31 cellular contexts compared by ENCODE assay signal in genomic region chrX:68735266-68735665, GRCh38.
A peak's percentile ranks its signal among the peaks of the same experiment; 100 is the strongest.
DNase-seq lines count a peak whose midpoint lies in the region; ATAC-seq and TF ChIP-seq lines count a peak whose summit lies in the region.
"Had no signal": no experiment of that assay in that cellular context is flagged by ENCODE, and none has a peak within 500 bp of the region (broad histone marks: within the 10 kb centered on the region; RNA-seq: fewer than 3 reads in every experiment).

No MANE protein-coding gene starts in this region.

- no peak for TF ChIP-seq RAD21 in IMR-90 (IDR thresholded peaks at IDR 0.05; ENCODE audit: low read length)

- H2BK15ac ChIP-seq in IMR-90 (ENCODE audit: low read depth, low read length): no peak overlapping the region

- no peak overlapping the region for H4K8ac ChIP-seq in IMR-90 (ENCODE audit: low read depth in 2 of 2, low read length in 2 of 2)

- no peak overlapping the region for H3K4ac ChIP-seq in IMR-90 (ENCODE audit: low read depth, low read length)

- in situ Hi-C loops in IMR-90 (cut with MboI; ENCODE audit: low sequenced_read_pairs): no loop called here

- H3K36me3 ChIP-seq in IMR-90 (ENCODE audit: control insufficient read depth, insufficient read depth, low read length): no peaks in the 10 kb centered on the region
- H3K36me3 ChIP-seq: BE2C; BLaER1; BLaER1 treated with 17β-estradiol and CSF1 and Interleukin-3, amounts not matched to agents 10 nM and 100 nM had no signal

- no peak overlapping the region for H2AK9ac ChIP-seq in IMR-90 (replicated peaks; ENCODE audit: low read depth, low read length, poor library complexity)

- no peak for TF ChIP-seq CTCF in IMR-90 (conservative IDR thresholded peaks at IDR 0.05; ENCODE audit: low read depth, low read length)
- no peak for TF ChIP-seq CTCF in foreskin keratinocyte (conservative IDR thresholded peaks at IDR 0.05)

- no peak overlapping the region for H4K5ac ChIP-seq in IMR-90 (ENCODE audit: low read depth, low read length)

- POLR2A ChIA-PET in IMR-90 (lab: Charles Lee; ENCODE audit: unreplicated experiment): no interaction called here

- H2BK5ac ChIP-seq in IMR-90 (ENCODE audit: low read depth, low read length, poor library complexity, severe bottlenecking): no peak overlapping the region

- H2AK5ac ChIP-seq in IMR-90 (ENCODE audit: low read depth, low read length): no peak overlapping the region

- no peaks in the 10 kb centered on the region for H3K9me3 ChIP-seq in IMR-90 (ENCODE audit: control insufficient read depth, insufficient read depth, low read length)
- H3K9me3 ChIP-seq: A549, BE2C, BLaER1, Caco-2 had no signal

- dilution Hi-C loops in IMR-90 (cut with HindIII; ENCODE audit: low sequenced_read_pairs, unreplicated experiment): no loop called here

- no peak for TF ChIP-seq POLR2A in IMR-90 (IDR thresholded peaks at IDR 0.05; ENCODE audit: low read depth, low read length)

- H3K9me1 ChIP-seq in IMR-90 (ENCODE audit: insufficient read depth, low read length): no peaks in the 10 kb centered on the region

- no peak overlapping the region for H3K4me3 ChIP-seq in IMR-90 (ENCODE audit: insufficient read depth, low read depth, low read length)
- H3K4me3 ChIP-seq: A549; BLaER1; BLaER1 treated with 17β-estradiol and CSF1 and Interleukin-3, amounts not matched to agents 10 nM and 100 nM had no signal

- no peaks in the 10 kb centered on the region for H3K79me1 ChIP-seq in IMR-90 (ENCODE audit: low read depth in 1 of 2, low read length in 2 of 2)

- H2BK120ac ChIP-seq in IMR-90 (ENCODE audit: low read depth, low read length): no peak overlapping the region

- ATAC-seq in IMR-90 (ENCODE audit: low read depth): peak; percentile 68; the same call in 1 of the 2 replicates
- no peak for ATAC-seq in foreskin keratinocyte
- ATAC-seq in GM19328 (IDR thresholded peaks at IDR 0.05; ENCODE audit: unreplicated experiment): no peak
- ATAC-seq: A549; CD8-positive, alpha-beta T cell had no signal

- H3K27ac ChIP-seq in IMR-90 (ENCODE audit: insufficient read depth, low read length) (no peak overlapping the region), foreskin keratinocyte (no peak overlapping the region), substantia nigra (ENCODE audit: low read depth, low read length, poor library complexity, severe bottlenecking) (no peak overlapping the region)
- H3K27ac ChIP-seq: 22Rv1; A549; BLaER1; BLaER1 treated with 17β-estradiol and CSF1 and Interleukin-3, amounts not matched to agents 10 nM and 100 nM; C4-2B had no signal

- no peak overlapping the region for H3K23ac ChIP-seq in IMR-90 (ENCODE audit: low read depth, low read length)

- H3K18ac ChIP-seq in IMR-90 (ENCODE audit: low read depth, low read length): no peak overlapping the region

- DNase-seq in GM04503 (ENCODE audit: low read depth) (peak; percentile 9), IMR-90 (no peak), foreskin keratinocyte (peak; percentile 17 to 84), substantia nigra (lab: John Stamatoyannopoulos, UW) (no peak), HPDE6-E6E7 (ENCODE audit: extremely low spot score) (no peak)
- DNase-seq: 8988T; ACHN; AML-193; BE2C; C1 segment of cervical spinal cord; Caco-2; Calu3; CD4-positive, alpha-beta memory T cell; CD4-positive, alpha-beta T cell; CD4-positive, CD25-positive, alpha-beta regulatory T cell; CD8-positive, alpha-beta memory T cell; CD8-positive, alpha-beta T cell; COR-L47; DMS 273 treated with DMSO at 0.1 percent for 48 hours; DMS153; DMS53; DMS79; DMS79 treated with DMSO at 0.1 percent for 48 hours; DND-41; EL had no signal

- no CpG with 5 or more reads among the region's 1 CpG for WGBS in IMR-90 (ENCODE audit: extremely low coverage in 2 of 2, insufficient read length in 1 of 2), 2 experiments

- intact Hi-C loops in IMR-90 (cut with micrococcal nuclease): no loop called here

- H4K91ac ChIP-seq in IMR-90 (ENCODE audit: insufficient read depth, low read depth, low read length): no peak overlapping the region

- H3K4me1 ChIP-seq in IMR-90 (ENCODE audit: control insufficient read depth, insufficient read depth, low read length) (no peaks in the 10 kb centered on the region), foreskin keratinocyte (no peaks in the 10 kb centered on the region)
- H3K4me1 ChIP-seq: A549; BE2C; BLaER1; BLaER1 treated with 17β-estradiol and CSF1 and Interleukin-3, amounts not matched to agents 10 nM and 100 nM; Caco-2 had no signal

- H3K56ac ChIP-seq in IMR-90 (ENCODE audit: extremely low read depth, insufficient read depth, low read length): no peak overlapping the region

- BruUV-seq in IMR-90 (replicated peaks; lab: Mats Ljungman, UMichigan): no TSS peak

- peaks cover 16% of the 10 kb centered on the region for H3K27me3 ChIP-seq in IMR-90 (ENCODE audit: control insufficient read depth, insufficient read depth, low read length)
- no peaks in the 10 kb centered on the region for H3K27me3 ChIP-seq in foreskin keratinocyte
- H3K27me3 ChIP-seq: BE2C had no signal

- no peak overlapping the region for H3K14ac ChIP-seq in IMR-90 (replicated peaks; ENCODE audit: low read depth, low read length)

- H2AFZ ChIP-seq in IMR-90 (replicated peaks; ENCODE audit: low read length, poor library complexity): no peak overlapping the region

- H3K4me2 ChIP-seq in IMR-90 (ENCODE audit: low read depth, low read length): no peak overlapping the region
- H3K4me2 ChIP-seq: A549; BLaER1; BLaER1 treated with 17β-estradiol and CSF1 and Interleukin-3, amounts not matched to agents 10 nM and 100 nM had no signal

- H4K20me1 ChIP-seq in IMR-90 (ENCODE audit: insufficient read depth, low read length): no peaks in the 10 kb centered on the region
- H4K20me1 ChIP-seq: BLaER1; BLaER1 treated with 17β-estradiol and CSF1 and Interleukin-3, amounts not matched to agents 10 nM and 100 nM had no signal

- no peak overlapping the region for H2BK20ac ChIP-seq in IMR-90 (ENCODE audit: low read depth, low read length)

- CTCF ChIA-PET in IMR-90 (lab: Yijun Ruan, JAX): no interaction called here

- H3K9ac ChIP-seq in IMR-90 (ENCODE audit: low read depth, low read length): no peak overlapping the region
- H3K9ac ChIP-seq: BLaER1; BLaER1 treated with 17β-estradiol and CSF1 and Interleukin-3, amounts not matched to agents 10 nM and 100 nM had no signal

TF ChIP-seq in IMR-90, 13 proteins besides CTCF, POLR2A, EP300 and RAD21:
- TF ChIP-seq SMC3 (IDR thresholded peaks at IDR 0.05; ENCODE audit: low read depth, low read length) (no peak), CEBPB (IDR thresholded peaks at IDR 0.05; ENCODE audit: low read depth, low read length) (no peak), NFE2L2 (IDR thresholded peaks at IDR 0.05; ENCODE audit: low read depth, low read length) (no peak)
- TF ChIP-seq, protein P1, sequence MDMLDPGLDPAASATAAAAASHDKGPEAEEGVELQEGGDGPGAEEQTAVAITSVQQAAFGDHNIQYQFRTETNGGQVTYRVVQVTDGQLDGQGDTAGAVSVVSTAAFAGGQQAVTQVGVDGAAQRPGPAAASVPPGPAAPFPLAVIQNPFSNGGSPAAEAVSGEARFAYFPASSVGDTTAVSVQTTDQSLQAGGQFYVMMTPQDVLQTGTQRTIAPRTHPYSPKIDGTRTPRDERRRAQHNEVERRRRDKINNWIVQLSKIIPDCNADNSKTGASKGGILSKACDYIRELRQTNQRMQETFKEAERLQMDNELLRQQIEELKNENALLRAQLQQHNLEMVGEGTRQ (IDR thresholded peaks at IDR 0.05; ENCODE audit: low read depth, low read length): no peak
TF ChIP-seq in IMR-90: peak in this region for 0.

Comparison
In these comparisons a context has a peak if more than half of its experiments do, and no peak if none do; other contexts are left out.
1. DNase-seq: peak in GM04503 (single experiment) and foreskin keratinocyte (2 of 2); none in IMR-90 (single experiment), substantia nigra (0 of 49) and HPDE6-E6E7 (single experiment).